Comparison of ENCODE assay signal across 13 cellular contexts in the genomic region with DNA sequence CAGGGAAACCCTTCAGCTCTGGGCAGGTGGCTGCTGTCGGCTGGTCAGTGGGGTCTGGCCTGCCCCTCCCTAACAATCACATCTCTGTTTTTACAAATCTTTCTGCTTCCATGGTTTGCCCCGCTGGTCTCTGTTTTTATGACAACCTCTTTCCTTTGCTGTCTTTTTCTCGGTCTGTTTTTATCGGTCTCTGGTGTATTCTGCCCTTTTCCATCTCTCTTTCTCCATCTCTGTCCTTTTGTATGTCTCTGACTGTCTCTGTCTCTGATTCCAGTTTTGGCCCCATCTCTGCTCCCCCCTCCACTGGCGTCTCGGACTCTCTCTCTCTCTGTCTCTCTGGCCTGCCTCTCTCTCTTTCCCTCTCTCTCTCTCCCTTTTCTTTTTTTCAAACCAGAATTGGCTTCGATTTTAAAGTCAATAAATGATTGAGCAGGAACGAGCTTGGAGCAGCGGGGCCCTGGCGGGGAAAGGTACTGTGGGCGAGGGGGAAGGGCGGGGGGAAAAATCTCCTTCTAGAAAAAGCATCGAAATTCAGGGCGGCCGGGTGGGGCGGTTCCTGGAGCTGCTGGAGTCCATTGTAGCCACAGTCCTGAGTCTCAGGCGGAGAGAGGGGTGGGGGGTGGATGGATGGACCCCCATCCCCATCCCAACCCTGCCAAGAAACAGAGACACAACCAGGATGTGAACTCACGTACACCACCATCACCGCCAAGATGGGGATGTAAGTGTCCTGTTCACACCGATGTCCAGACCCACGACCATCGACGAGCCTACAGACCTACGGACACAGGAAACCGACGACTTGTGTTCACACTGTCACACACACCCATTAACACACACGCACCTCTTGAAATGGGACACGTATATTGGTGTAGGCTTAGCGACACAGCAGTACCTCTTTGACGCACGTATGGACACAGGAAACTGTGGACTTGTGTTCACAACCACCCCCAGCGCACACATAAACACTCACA. TPM values are rescaled to one million over a fixed set of nuclear protein-coding genes. Genes with fewer than 3 reads are reported as not detected.
DNase-seq lines count a peak whose midpoint lies in the region; TF ChIP-seq lines count a peak whose summit lies in the region.
"Had no signal": no experiment of that assay in that cellular context is flagged by ENCODE, and none has a peak within 500 bp of the region (broad histone marks: within the 10 kb centered on the region; RNA-seq: fewer than 3 reads in every experiment).

No MANE protein-coding gene starts in this region.

- H3K4me1 Mint-ChIP-seq in Caco-2 (ENCODE audit: low read depth, unreplicated experiment) = no peaks in the 10 kb centered on the region

- no peak overlapping the region for H2AFZ ChIP-seq in PC-9

- TF ChIP-seq CTCF in PC-9 (conservative IDR thresholded peaks at IDR 0.05) = no peak
- TF ChIP-seq CTCF in fibroblast of mammary gland (conservative IDR thresholded peaks at IDR 0.05; ENCODE audit: control insufficient read depth, insufficient read depth, low read depth, low read length) = no peak
- no peak for TF ChIP-seq CTCF in Caco-2 (IDR thresholded peaks at IDR 0.05; ENCODE audit: insufficient read depth in 1 of 2, low read depth in 1 of 2, low read length in 1 of 2, severe bottlenecking in 1 of 2, unreplicated experiment in 1 of 2)

- POLR2A ChIA-PET in PC-9 (lab: Charles Lee; ENCODE audit: unreplicated experiment) = no interaction called here
- POLR2A ChIA-PET in Caco-2 (lab: Charles Lee) = no interaction called here

- H4K20me1 ChIP-seq in BLaER1 = peaks cover 63% of the 10 kb centered on the region
- no peaks in the 10 kb centered on the region; the same call in 1 of the 2 replicates for H4K20me1 ChIP-seq in PC-9 (ENCODE audit: insufficient read depth)

- peaks cover 18% of the 10 kb centered on the region for H3K27me3 Mint-ChIP-seq in Caco-2 (ENCODE audit: insufficient read depth, unreplicated experiment)

- no peak for DNase-seq in PC-9
- no peak for DNase-seq in fibroblast of mammary gland (ENCODE audit: low read depth)
- DNase-seq in NCI-H748 (lab: John Stamatoyannopoulos, UW; ENCODE audit: unreplicated experiment) = no peak
- no peak for DNase-seq in hypothalamus (lab: John Stamatoyannopoulos, UW)
- no peak for DNase-seq in stimulated activated CD4-positive, alpha-beta T cell treated with anti-CD3 and anti-CD28 coated beads, Interleukin-2, amount 100 ng/mL, for 24 hours
- DNase-seq in Caco-2 = no peak
- DNase-seq: activated T-cell treated with anti-CD3 and anti-CD28 coated beads for 4 hours, DMS79, NCI-H510A treated with DMSO at 0.1 percent for 48 hours, T1000 had no signal

- no peaks in the 10 kb centered on the region for H3K79me2 ChIP-seq in PC-9 (ENCODE audit: low read depth)

- H3K27ac ChIP-seq in BLaER1 (no peak overlapping the region), PC-9 (no peak overlapping the region), rectal smooth muscle tissue (ENCODE audit: low read depth, low read length) (peak overlapping the region; percentile 92)

- H3K9me2 ChIP-seq in PC-9 (ENCODE audit: insufficient read depth) = no peaks in the 10 kb centered on the region

- peak overlapping the region; percentile 88; the same call in 1 of the 2 replicates for H3K9ac ChIP-seq in BLaER1
- no peak overlapping the region for H3K9ac ChIP-seq in rectal smooth muscle tissue (ENCODE audit: low read length)

- H3K4me3 ChIP-seq in BLaER1 (no peak overlapping the region), PC-9 (no peak overlapping the region), fibroblast of mammary gland (ENCODE audit: control insufficient read depth, low read depth, low read length) (peak overlapping the region; percentile 70), rectal smooth muscle tissue (ENCODE audit: low read length) (peak overlapping the region; percentile 91), Caco-2 (ENCODE audit: low read depth, low read length) (no peak overlapping the region)

- peaks cover 6% of the 10 kb centered on the region for H3K36me3 Mint-ChIP-seq in Caco-2 (ENCODE audit: insufficient read depth, unreplicated experiment)

- CTCF ChIA-PET in PC-9 (lab: Charles Lee) (no interaction called here), Caco-2 (lab: Charles Lee) (no interaction called here)

- BruUV-seq in PC-9 (replicated peaks; lab: Mats Ljungman, UMichigan) = TSS peak; percentile 34
- BruUV-seq in Caco-2 (replicated peaks; lab: Mats Ljungman, UMichigan) = no TSS peak

- no peaks in the 10 kb centered on the region for H3K9me3 Mint-ChIP-seq in Caco-2 (ENCODE audit: unreplicated experiment)
- H3K9me3 Mint-ChIP-seq: dendritic cell treated with granulocyte-macrophage colony-stimulating factor and Interleukin-4, amounts not matched to agents 40 ng/mL and 50 ng/mL, for 4 days had no signal

- peaks cover 5% of the 10 kb centered on the region; the same call in 1 of the 2 replicates for H3K27me3 ChIP-seq in BLaER1
- peaks cover 27% of the 10 kb centered on the region for H3K27me3 ChIP-seq in PC-9 (ENCODE audit: insufficient read depth, low read depth)
- peaks cover 3% of the 10 kb centered on the region for H3K27me3 ChIP-seq in rectal smooth muscle tissue (ENCODE audit: control insufficient read depth, insufficient read depth, low read length)
- peaks cover 2% of the 10 kb centered on the region; the same call in 1 of the 2 replicates for H3K27me3 ChIP-seq in Caco-2 (replicated peaks; ENCODE audit: control insufficient read depth, insufficient read depth, low read length)

- peaks cover 14% of the 10 kb centered on the region for H3K36me3 ChIP-seq in BLaER1
- H3K36me3 ChIP-seq in PC-9 (ENCODE audit: low read depth) = no peaks in the 10 kb centered on the region
- peaks cover 8% of the 10 kb centered on the region for H3K36me3 ChIP-seq in rectal smooth muscle tissue (ENCODE audit: control insufficient read depth, insufficient read depth, low read length)
- H3K36me3 ChIP-seq in Caco-2 (ENCODE audit: control insufficient read depth, insufficient read depth, low read length) = no peaks in the 10 kb centered on the region

- intact Hi-C loops in PC-9 (cut with micrococcal nuclease; ENCODE audit: unreplicated experiment) = no loop called here
- intact Hi-C loops in Caco-2 (cut with micrococcal nuclease; ENCODE audit: unreplicated experiment) = no loop called here

- H3K27ac Mint-ChIP-seq in Caco-2 (ENCODE audit: unreplicated experiment) = no peak overlapping the region
- H3K27ac Mint-ChIP-seq: dendritic cell treated with granulocyte-macrophage colony-stimulating factor and Interleukin-4, amounts not matched to agents 40 ng/mL and 50 ng/mL, for 4 days had no signal

- H3K4me2 ChIP-seq in BLaER1 (peak overlapping the region; percentile 84), PC-9 (no peak overlapping the region)

- H3F3A ChIP-seq in PC-9 (ENCODE audit: insufficient read depth, low read depth) = peaks cover 23% of the 10 kb centered on the region; the same call in 1 of the 2 replicates

- no peak overlapping the region for H3K4me3 Mint-ChIP-seq in Caco-2 (ENCODE audit: unreplicated experiment)
- H3K4me3 Mint-ChIP-seq: dendritic cell treated with granulocyte-macrophage colony-stimulating factor and Interleukin-4, amounts not matched to agents 40 ng/mL and 50 ng/mL, for 4 days had no signal

- H3K4me1 ChIP-seq in BLaER1 (peaks cover 53% of the 10 kb centered on the region), PC-9 (replicated peaks; ENCODE audit: insufficient read depth) (peaks cover 5% of the 10 kb centered on the region; the same call in 1 of the 2 replicates), rectal smooth muscle tissue (ENCODE audit: control insufficient read depth, insufficient read depth, low read length) (peaks cover 45% of the 10 kb centered on the region), Caco-2 (no peaks in the 10 kb centered on the region)

- H3K9me3 ChIP-seq in BLaER1 (no peaks in the 10 kb centered on the region), PC-9 (ENCODE audit: insufficient read depth, low read depth) (no peaks in the 10 kb centered on the region), Caco-2 (no peaks in the 10 kb centered on the region)

RNA-seq across cellular contexts. Expression of gene NFIX, which starts 3.0 kb away (rescaled TPM):
- total RNA-seq in PC-9 (2021) (19.7 and 24.2 TPM in 2 replicates), Caco-2 (2022) (0.35 and 0.82 TPM in 2 replicates)

RNA-seq across cellular contexts. Expression of gene DAND5, which starts 28.9 kb away (rescaled TPM):
- total RNA-seq in PC-9 (2021) = 0.20 and 0.28 TPM in 2 replicates
- total RNA-seq in Caco-2 (2022) = not detected in 2 replicates

RNA-seq across cellular contexts. Expression of gene GADD45GIP1, which starts 41.2 kb away (rescaled TPM):
- total RNA-seq in PC-9 (2021) (29.1 and 32.5 TPM in 2 replicates), Caco-2 (2022) (39.3 and 42.7 TPM in 2 replicates)

RNA-seq across cellular contexts. Expression of gene RAD23A, which starts 52.6 kb away (rescaled TPM):
- total RNA-seq in PC-9 (2021) = 186 and 187 TPM in 2 replicates
- total RNA-seq in Caco-2 (2022) = 102 and 112 TPM in 2 replicates

RNA-seq across cellular contexts. Expression of gene CALR, which starts 59.8 kb away (rescaled TPM):
- total RNA-seq in PC-9 (2021) = 606 and 727 TPM in 2 replicates
- 707 and 767 TPM in 2 replicates for total RNA-seq in Caco-2 (2022)

Comparison
In these comparisons a context has a peak if more than half of its experiments do, and no peak if none do; other contexts are left out.
1. H3K4me3 ChIP-seq: peak in fibroblast of mammary gland (single experiment) and rectal smooth muscle tissue (single experiment); none in BLaER1 (single experiment), PC-9 (single experiment) and Caco-2 (single experiment).
2. RNA of gene NFIX, which starts 3.0 kb away (total RNA-seq): 19.7 to 24.2 TPM in PC-9; 0.35 to 0.82 TPM in Caco-2; every median in the first group is over 10 times any median in the second.